In genomic region chr9:76962732-76963131, GRCh38 we compare ENCODE assay signal across 28 cellular contexts. TPM values are rescaled to one million over a fixed set of nuclear protein-coding genes. Genes with fewer than 3 reads are reported as not detected.
"Had no signal": no experiment of that assay in that cellular context is flagged by ENCODE, and none has a peak within 500 bp of the region (broad histone marks: within the 10 kb centered on the region; RNA-seq: fewer than 3 reads in every experiment).

No MANE protein-coding gene starts in this region.

- DNase-seq: activated CD4-positive, alpha-beta memory T cell treated with anti-CD3 and anti-CD28 coated beads, Interleukin-2, amount 10 ng/mL, durations not matched to agents 7 days and 5 days; activated CD4-positive, alpha-beta T cell treated with anti-CD3 and anti-CD28 coated beads for 36 hours; activated CD4-positive, alpha-beta T cell treated with anti-CD3 and anti-CD28 coated beads, Interleukin-2, amount 50 U/mL, for 1 hour; activated gamma-delta T cell treated with Interleukin-2 at 50 U/mL for 16 hours; activated naive CD4-positive, alpha-beta T cell treated with anti-CD3 and anti-CD28 coated beads, Interleukin-2, amount 50 U/mL, for 16 hours; activated naive CD8-positive, alpha-beta T cell treated with anti-CD3 and anti-CD28 coated beads, Interleukin-2, amount 10 ng/mL, durations not matched to agents 7 days and 5 days; activated T-cell treated with anti-CD3 and anti-CD28 coated beads for 4 hours; activated T-cell treated with anti-CD3 and anti-CD28 coated beads, Interleukin-2, amount 50 U/mL, for 48 hours; adrenal gland; anterior cingulate cortex; cerebellar nuclear complex; KG1; NCI-H1048; NCI-H1694 treated with DMSO at 0.1 percent for 48 hours; NCI-H2029 treated with DMSO at 0.1 percent for 48 hours; NCI-H2227 treated with DMSO at 0.1 percent for 48 hours; NCI-H446 treated with DMSO at 0.1 percent for 48 hours; NCI-H526 treated with DMSO at 0.1 percent for 48 hours; SIG-M5; T-helper 17 cell; T1000 had no signal

- H3K36me3 ChIP-seq: adrenal gland had no signal

- H3K9me3 ChIP-seq: adrenal gland had no signal

- ATAC-seq: activated CD4-positive, alpha-beta T cell treated with anti-CD3 and anti-CD28 coated beads for 36 hours; activated T-helper 17 cell treated with anti-CD3 and anti-CD28 coated beads, Interleukin-2, amount 50 U/mL, for 72 hours; T-helper 17 cell had no signal

- H3K4me1 ChIP-seq: adrenal gland had no signal

- H3K4me3 ChIP-seq: adrenal gland had no signal

- H3K27me3 ChIP-seq: adrenal gland had no signal

- H3K27ac ChIP-seq: adrenal gland, VCaP had no signal

RNA-seq across cellular contexts. Expression of gene FOXB2, which starts 56.7 kb away (rescaled TPM):
- total RNA-seq: activated CD4-positive, alpha-beta memory T cell treated with anti-CD3 and anti-CD28 coated beads, Interleukin-2, amount 10 ng/mL, durations not matched to agents 7 days and 5 days; activated CD4-positive, alpha-beta T cell treated with anti-CD3 and anti-CD28 coated beads for 36 hours; activated CD8-positive, alpha-beta memory T cell treated with anti-CD3 and anti-CD28 coated beads for 36 hours; activated naive CD8-positive, alpha-beta T cell treated with anti-CD3 and anti-CD28 coated beads, Interleukin-2, amount 10 ng/mL, durations not matched to agents 7 days and 5 days; activated T-helper 17 cell treated with anti-CD3 and anti-CD28 coated beads, Interleukin-2, amount 50 U/mL, for 72 hours; adrenal gland; LHCN-M2; M059J; OCI-LY7; RPMI7951; T-helper 17 cell had no signal
- polyA plus RNA-seq: adrenal gland had no signal
